ENCODE assay signal across 1 cellular context in genomic region chr18:60327880-60328589, GRCh38.
TF ChIP-seq lines count a peak whose summit lies in the region.

No MANE protein-coding gene starts in this region.

TF ChIP-seq in H1, 55 proteins besides CTCF, POLR2A, EP300 and RAD21:
- TF ChIP-seq TCF12 (IDR thresholded peaks at IDR 0.05; ENCODE audit: low read depth, low read length) (no peak), ASH2L (IDR thresholded peaks at IDR 0.05; ENCODE audit: low read length) (no peak), JUND (IDR thresholded peaks at IDR 0.05; ENCODE audit: low read length) (no peak), YY1 (IDR thresholded peaks at IDR 0.05; ENCODE audit: low read depth, low read length) (no peak)
